In the genomic region with DNA sequence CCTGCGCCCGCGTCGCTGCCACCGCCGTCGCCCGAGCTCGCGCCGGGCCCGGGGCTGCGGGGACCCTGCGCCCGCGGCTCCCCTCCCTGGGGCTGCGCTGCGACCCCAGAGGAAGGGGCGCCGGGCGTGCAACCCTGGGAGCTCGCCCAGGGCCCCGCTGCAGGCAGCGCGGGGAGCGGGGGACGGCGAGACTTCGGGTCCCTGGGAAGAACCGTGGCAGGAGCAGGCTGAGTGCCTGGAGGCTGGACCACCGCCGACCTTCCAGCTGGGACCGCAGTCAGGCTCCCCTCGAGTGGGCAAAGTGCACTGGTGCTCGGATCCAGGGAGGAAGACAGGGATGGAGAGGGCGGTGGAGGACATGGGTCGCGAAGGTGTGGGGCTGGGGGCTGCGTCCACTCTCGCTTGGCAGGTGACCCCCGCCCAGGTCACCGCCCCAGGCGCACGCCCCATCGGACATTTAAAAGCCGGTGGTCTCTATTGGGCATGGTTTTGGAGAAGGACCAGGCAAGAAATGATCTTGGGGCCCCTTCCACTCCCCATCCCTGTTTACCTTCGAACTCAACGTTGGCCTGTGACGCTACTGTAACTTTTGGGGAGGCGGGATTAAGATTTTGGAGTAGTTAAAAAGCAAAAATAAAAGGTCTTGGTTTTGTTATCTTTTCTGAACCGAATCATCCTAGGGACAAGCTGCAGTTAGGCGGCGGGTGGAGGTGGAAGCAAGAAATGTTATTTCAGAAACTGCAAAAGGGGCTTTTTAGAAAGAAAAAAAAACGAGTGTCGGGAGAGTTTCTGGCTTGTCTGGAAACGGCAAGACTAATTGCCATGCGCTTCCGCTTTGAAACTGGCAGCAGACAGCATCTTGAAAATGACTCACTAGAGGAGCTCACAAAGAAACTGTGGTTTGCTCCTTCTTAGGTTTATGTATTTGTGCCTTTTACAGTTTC, we compare ENCODE assay signal across 8 cellular contexts. TPM values are rescaled to one million over a fixed set of nuclear protein-coding genes. Genes with fewer than 3 reads are reported as not detected.
DNase-seq lines count a peak whose midpoint lies in the region; ATAC-seq and TF ChIP-seq lines count a peak whose summit lies in the region.

No MANE protein-coding gene starts in this region.

- intact Hi-C loops in thyroid gland (cut with DNase I), result no loop called here

- H3K27me3 ChIP-seq in BE2C (no peaks in the 10 kb centered on the region), foreskin keratinocyte (no peaks in the 10 kb centered on the region), thyroid gland (no peaks in the 10 kb centered on the region)

- CTCF ChIA-PET in RWPE1 (lab: Yijun Ruan, JAX), result interaction anchor here (0.7 kb wide), 1 partner anchor 209 kb away, joined by 4 read pairs; no protein-coding TSS in a partner anchor

- 2% methylated on average over 19 to 33 of the region's 58 CpGs for WGBS in thyroid gland, 2 donors

- H3K4me1 ChIP-seq in BE2C (peaks cover 8% of the 10 kb centered on the region), foreskin keratinocyte (peaks cover 29% of the 10 kb centered on the region), thyroid gland (peaks cover 5 to 22% of the 10 kb centered on the region in 2 donors)

- TF ChIP-seq CTCF in BE2C (IDR thresholded peaks at IDR 0.05; ENCODE audit: low read depth, low read length) (no peak), RWPE1 (conservative IDR thresholded peaks at IDR 0.05; ENCODE audit: low read depth) (no peak), foreskin keratinocyte (conservative IDR thresholded peaks at IDR 0.05) (no peak), thyroid gland (IDR thresholded peaks at IDR 0.05) (no peak)

- no peak for TF ChIP-seq POLR2A in thyroid gland (IDR thresholded peaks at IDR 0.05)

- no peaks in the 10 kb centered on the region for H3K9me3 ChIP-seq in BE2C
- no peaks in the 10 kb centered on the region for H3K9me3 ChIP-seq in thyroid gland

- DNase-seq in BE2C, result peak; percentile 52
- DNase-seq in RWPE1 (ENCODE audit: low spot score), result peak; percentile 64
- DNase-seq in activated effector memory CD4-positive, alpha-beta T cell treated with Interleukin-2 at 50 U/mL for 16 hours, result peak; percentile 61
- DNase-seq in foreskin keratinocyte, result peak in 1 of 2 donors; percentile 77
- peak; percentile 61 for DNase-seq in non-pigmented ciliary epithelial cell (ENCODE audit: low read depth)
- peak; percentile 43 to 54 for DNase-seq in thyroid gland

- H3K27ac ChIP-seq in RWPE1, result peak overlapping the region; percentile 99
- H3K27ac ChIP-seq in foreskin keratinocyte, result peak overlapping the region; percentile 97
- peak overlapping the region; percentile 57 to 80 (median 78) for H3K27ac ChIP-seq in thyroid gland

- no peaks in the 10 kb centered on the region for H3K36me3 ChIP-seq in BE2C
- H3K36me3 ChIP-seq in thyroid gland, result no peaks in the 10 kb centered on the region

- POLR2A ChIA-PET in RWPE1 (lab: Yijun Ruan, JAX; ENCODE audit: low non-redundant PET), result no interaction called here

- H3K4me3 ChIP-seq in BE2C (ENCODE audit: low read depth, low read length), result peak overlapping the region; percentile 92
- peak overlapping the region; percentile 53 to 70 (median 56) for H3K4me3 ChIP-seq in thyroid gland (replicated peaks in 1 of 3)

- peak; percentile 71 for ATAC-seq in GM19043 (IDR thresholded peaks at IDR 0.05; ENCODE audit: low read depth, unreplicated experiment)
- ATAC-seq in HG03196 (IDR thresholded peaks at IDR 0.05; ENCODE audit: unreplicated experiment), result peak; percentile 84
- peak; percentile 32 for ATAC-seq in foreskin keratinocyte

RNA-seq across cellular contexts. Expression of gene ELK3, which starts 1.0 kb away (rescaled TPM):
- 26.6 TPM for polyA plus RNA-seq in BE2C (2012; ENCODE audit: insufficient read depth, insufficient read length, low read depth)
- total RNA-seq in foreskin keratinocyte, result 82.5 and 87.1 TPM in 2 replicates
- polyA plus RNA-seq in foreskin keratinocyte, result 32.8 and 37.3 TPM in 2 replicates
- 10 to 100 TPM; 19.8 to 55.4 (median 31.8) TPM for total RNA-seq in thyroid gland

Comparison
In these comparisons a context has a peak if more than half of its experiments do, and no peak if none do; other contexts are left out.
1. ATAC-seq: peak in every context shown above with its lines; median percentile 84 in HG03196; 71 in GM19043; 32 in foreskin keratinocyte.